ENCODE assay signal across 14 cellular contexts in the genomic region with DNA sequence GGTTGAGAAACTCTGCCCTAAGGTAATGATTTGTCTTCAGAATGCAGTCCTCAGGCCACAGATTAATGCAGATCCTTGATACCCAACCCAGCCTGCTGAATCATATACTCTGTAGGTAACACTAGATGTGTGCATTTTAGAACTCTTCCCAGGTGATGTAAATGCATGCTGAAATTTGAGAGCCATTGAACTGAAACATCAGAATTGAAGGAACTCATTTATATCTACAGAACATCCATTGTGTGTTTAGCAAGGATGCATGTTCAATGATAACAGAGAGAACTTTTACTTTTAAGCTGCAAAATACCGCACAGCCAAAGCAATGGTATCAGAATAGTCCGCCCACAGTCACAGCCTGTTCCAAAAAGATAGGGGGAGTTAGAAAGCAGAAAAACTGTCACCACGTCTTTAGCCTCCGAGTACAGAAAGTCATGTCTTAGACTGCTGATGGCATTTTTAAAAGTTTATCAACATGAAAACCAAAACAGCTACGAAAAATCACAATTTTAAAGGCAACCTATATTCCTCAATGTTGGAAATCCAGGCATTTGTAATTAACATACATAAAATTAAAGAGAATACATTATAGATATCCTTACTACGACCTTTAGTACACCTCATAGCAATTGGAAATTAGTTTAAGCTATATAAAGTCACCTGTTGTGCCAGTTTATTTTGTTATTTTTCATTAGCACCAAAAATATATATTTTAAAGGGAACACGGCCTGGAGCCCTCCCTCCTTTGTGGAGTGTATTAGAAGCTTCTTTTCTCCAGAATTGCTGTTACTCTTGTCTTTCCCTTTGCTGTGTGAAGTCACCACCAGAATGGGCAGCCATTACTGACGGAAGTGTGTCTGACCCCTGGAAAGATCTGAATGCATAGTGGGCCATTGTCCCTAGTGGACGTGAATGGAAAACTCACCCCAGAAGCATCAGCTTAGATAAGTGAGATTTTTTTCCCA.
DNase-seq lines count a peak whose midpoint lies in the region; ATAC-seq and TF ChIP-seq lines count a peak whose summit lies in the region.
"Had no signal": no experiment of that assay in that cellular context is flagged by ENCODE, and none has a peak within 500 bp of the region (broad histone marks: within the 10 kb centered on the region; RNA-seq: fewer than 3 reads in every experiment).

No MANE protein-coding gene starts in this region.

- H3K4me1 ChIP-seq in right lobe of liver: no peaks in the 10 kb centered on the region

- H3K36me3 ChIP-seq in right lobe of liver: no peaks in the 10 kb centered on the region

- H3K27ac ChIP-seq in right lobe of liver: peak overlapping the region in 1 of 3 donors; percentile 4

- TF ChIP-seq POLR2A in NB4 (IDR thresholded peaks at IDR 0.05; ENCODE audit: extremely low read depth, insufficient read length) (no peak), right lobe of liver (IDR thresholded peaks at IDR 0.05) (no peak)

- no peaks in the 10 kb centered on the region for H3K27me3 ChIP-seq in right lobe of liver

- TF ChIP-seq CTCF in AG09309 (IDR thresholded peaks at IDR 0.05; ENCODE audit: control insufficient read depth, insufficient read depth, low read depth, low read length, missing control alignments) (peak; percentile 20), NB4 (IDR thresholded peaks at IDR 0.05; ENCODE audit: low read depth, low read length) (peak; percentile 7), right lobe of liver (IDR thresholded peaks at IDR 0.05) (no peak)

- intact Hi-C loops in right lobe of liver (cut with DNase I): no loop called here

- peak; percentile 18 to 39 (median 26) for ATAC-seq in right lobe of liver
- no peak for ATAC-seq in HG03469 (IDR thresholded peaks at IDR 0.05; ENCODE audit: unreplicated experiment)
- ATAC-seq in GM19395 (IDR thresholded peaks at IDR 0.05; ENCODE audit: unreplicated experiment): no peak
- ATAC-seq: natural killer cell had no signal

- DNase-seq in AG09309 (ENCODE audit: low read depth) (no peak), NB4 (ENCODE audit: low read depth) (no peak), cerebellar cortex (ENCODE audit: low spot score) (peak; percentile 4), right lobe of liver (no peak), cortex of kidney (lab: John Stamatoyannopoulos, UW) (no peak), NCI-H524 (lab: John Stamatoyannopoulos, UW) (no peak)
- DNase-seq: activated naive CD4-positive, alpha-beta T cell treated with anti-CD3 and anti-CD28 coated beads for 36 hours; GDM1; islet precursor cell; natural killer cell; NCI-H2081 treated with DMSO at 0.1 percent for 48 hours; T-helper 2 cell had no signal

- H3K9me3 ChIP-seq in right lobe of liver: no peaks in the 10 kb centered on the region

- WGBS in right lobe of liver (ENCODE audit: insufficient coverage, low coverage, low lambda C conversion rate, missing lambda C conversion rate): 49% methylated on average over 9 of the region's 9 CpGs

- H3K4me3 ChIP-seq in AG09309 (ENCODE audit: control insufficient read depth, low read depth, low read length) (no peak overlapping the region), NB4 (ENCODE audit: low read depth, low read length) (no peak overlapping the region), right lobe of liver (no peak overlapping the region)

Comparison
In these comparisons a context has a peak if more than half of its experiments do, and no peak if none do; other contexts are left out.
1. CTCF ChIP-seq: peak in AG09309 (single experiment) and NB4 (single experiment); none in right lobe of liver (0 of 4).
2. ATAC-seq: peak in right lobe of liver (4 of 4); none in HG03469 (single experiment) and GM19395 (single experiment).